1 cellular context compared by ENCODE assay signal in genomic region chr12:110458756-110459155, GRCh38.
TF ChIP-seq lines count a peak whose summit lies in the region.

No MANE protein-coding gene starts in this region.

TF ChIP-seq in K562, 482 proteins besides CTCF, POLR2A, EP300 and RAD21:
- TF ChIP-seq XRCC3 (IDR thresholded peaks at IDR 0.05) (no peak), ZNF239 (CRISPR knock-in tag; IDR thresholded peaks at IDR 0.05) (peak; percentile 67), NFE2L1 (tag; IDR thresholded peaks at IDR 0.05; ENCODE audit: borderline replicate concordance, low read depth) (no peak)
